Comparison of ENCODE assay signal across 8 cellular contexts in the genomic region with DNA sequence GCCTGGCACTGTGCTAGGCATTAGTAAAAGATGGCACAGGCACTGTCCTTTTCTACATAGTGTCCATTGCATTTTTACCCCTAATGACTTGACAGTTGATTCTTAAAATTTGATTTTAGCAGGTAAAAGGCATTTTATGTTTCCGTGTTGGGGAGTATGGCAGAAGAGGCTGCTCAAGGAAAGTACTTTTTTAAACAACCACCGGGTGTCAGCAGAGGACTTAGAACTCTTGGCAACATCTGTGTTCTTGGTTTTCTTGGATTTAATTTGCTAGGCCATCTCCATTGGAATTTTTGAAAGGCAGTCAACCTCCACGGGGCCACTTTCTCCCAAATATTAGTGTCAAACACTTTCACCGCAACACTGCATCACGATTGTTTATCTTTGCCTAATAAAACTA.
DNase-seq lines count a peak whose midpoint lies in the region; ATAC-seq, FAIRE-seq and TF ChIP-seq lines count a peak whose summit lies in the region.

No MANE protein-coding gene starts in this region.

- ATAC-seq in HG03521 (IDR thresholded peaks at IDR 0.05; ENCODE audit: unreplicated experiment) (no peak), HG02623 (IDR thresholded peaks at IDR 0.05; ENCODE audit: unreplicated experiment) (no peak), HG03378 (IDR thresholded peaks at IDR 0.05; ENCODE audit: unreplicated experiment) (no peak)

- TF ChIP-seq CTCF in C4-2B (conservative IDR thresholded peaks at IDR 0.05) (peak; percentile 57), epithelial cell of esophagus (IDR thresholded peaks at IDR 0.05; ENCODE audit: insufficient read depth, low read depth, low read length, missing control alignments) (peak; percentile 57)

- DNase-seq in GM19239 (ENCODE audit: insufficient read length, low spot score) = no peak
- peak; percentile 0 for DNase-seq in NCI-H774 (lab: John Stamatoyannopoulos, UW)
- DNase-seq in epithelial cell of esophagus (ENCODE audit: low read depth) = peak; percentile 49
- peak; percentile 39 for DNase-seq in renal cortical epithelial cell (ENCODE audit: low read depth)

- H3K4me3 ChIP-seq in epithelial cell of esophagus (ENCODE audit: low read length) = no peak overlapping the region

- H3K27ac ChIP-seq in C4-2B = no peak overlapping the region

- FAIRE-seq in GM19239 (lab: Jason Lieb, UNC) = peak; percentile 63
